ENCODE assay signal across 1 cellular context in the genomic region with DNA sequence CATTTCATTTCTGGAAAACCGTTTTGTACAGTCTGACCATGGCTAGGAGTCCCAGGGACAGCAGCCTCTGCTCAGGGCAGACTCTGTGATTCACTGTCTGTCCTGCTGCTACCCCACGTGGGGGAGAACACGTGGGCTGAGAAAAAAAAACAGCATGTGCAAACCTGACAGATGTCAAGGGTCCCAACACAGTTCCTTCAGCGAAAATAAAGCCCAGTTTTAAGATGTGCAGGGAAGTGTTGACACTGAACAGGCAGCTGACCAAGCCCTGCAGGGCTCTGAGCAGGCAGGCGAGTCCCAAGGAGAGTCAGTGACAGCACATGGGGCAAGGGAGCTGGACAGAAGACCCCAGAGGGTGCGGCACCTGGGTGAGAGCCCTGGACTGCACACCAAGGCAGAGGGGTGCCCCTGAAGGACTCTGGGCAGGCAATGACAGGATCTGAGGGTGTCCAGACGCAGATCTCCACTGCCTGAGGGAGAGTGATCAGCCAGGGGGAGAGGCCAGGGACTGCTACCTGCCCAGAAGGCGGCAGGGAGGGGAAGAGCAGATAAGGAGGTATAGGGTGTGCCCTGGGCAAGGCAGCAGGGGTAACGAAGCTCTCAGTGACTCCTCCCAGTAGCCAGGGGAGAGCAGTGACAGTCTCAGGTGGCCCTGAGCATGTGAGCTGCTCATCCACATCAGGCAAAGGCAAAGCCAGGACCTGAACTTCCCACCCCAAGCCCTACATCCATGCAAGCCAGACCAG.
TF ChIP-seq lines count a peak whose summit lies in the region.

No MANE protein-coding gene starts in this region.

TF ChIP-seq in H1, 55 proteins besides CTCF, POLR2A, EP300 and RAD21:
- TF ChIP-seq SRF (IDR thresholded peaks at IDR 0.05; ENCODE audit: low read depth, low read length) = no peak
- TF ChIP-seq, protein P1, sequence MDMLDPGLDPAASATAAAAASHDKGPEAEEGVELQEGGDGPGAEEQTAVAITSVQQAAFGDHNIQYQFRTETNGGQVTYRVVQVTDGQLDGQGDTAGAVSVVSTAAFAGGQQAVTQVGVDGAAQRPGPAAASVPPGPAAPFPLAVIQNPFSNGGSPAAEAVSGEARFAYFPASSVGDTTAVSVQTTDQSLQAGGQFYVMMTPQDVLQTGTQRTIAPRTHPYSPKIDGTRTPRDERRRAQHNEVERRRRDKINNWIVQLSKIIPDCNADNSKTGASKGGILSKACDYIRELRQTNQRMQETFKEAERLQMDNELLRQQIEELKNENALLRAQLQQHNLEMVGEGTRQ (IDR thresholded peaks at IDR 0.05; ENCODE audit: low read length) = no peak
- TF ChIP-seq ZNF274 (IDR thresholded peaks at IDR 0.05; ENCODE audit: borderline replicate concordance, extremely low read depth, low read length) = no peak
- TF ChIP-seq TAF1 (IDR thresholded peaks at IDR 0.05; ENCODE audit: low read depth, low read length) = no peak
- TF ChIP-seq HDAC6 (IDR thresholded peaks at IDR 0.05; ENCODE audit: low read depth, low read length) = no peak
- TF ChIP-seq CBX5 (IDR thresholded peaks at IDR 0.05; ENCODE audit: low read depth, low read length) = no peak
- TF ChIP-seq NRF1 (IDR thresholded peaks at IDR 0.05; ENCODE audit: low read depth, low read length) = no peak
- TF ChIP-seq, protein P2, sequence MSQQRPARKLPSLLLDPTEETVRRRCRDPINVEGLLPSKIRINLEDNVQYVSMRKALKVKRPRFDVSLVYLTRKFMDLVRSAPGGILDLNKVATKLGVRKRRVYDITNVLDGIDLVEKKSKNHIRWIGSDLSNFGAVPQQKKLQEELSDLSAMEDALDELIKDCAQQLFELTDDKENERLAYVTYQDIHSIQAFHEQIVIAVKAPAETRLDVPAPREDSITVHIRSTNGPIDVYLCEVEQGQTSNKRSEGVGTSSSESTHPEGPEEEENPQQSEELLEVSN (IDR thresholded peaks at IDR 0.05) = no peak
- TF ChIP-seq KDM5A (IDR thresholded peaks at IDR 0.05; ENCODE audit: low read length) = no peak
- TF ChIP-seq, protein P3, sequence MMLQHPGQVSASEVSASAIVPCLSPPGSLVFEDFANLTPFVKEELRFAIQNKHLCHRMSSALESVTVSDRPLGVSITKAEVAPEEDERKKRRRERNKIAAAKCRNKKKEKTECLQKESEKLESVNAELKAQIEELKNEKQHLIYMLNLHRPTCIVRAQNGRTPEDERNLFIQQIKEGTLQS (IDR thresholded peaks at IDR 0.05; ENCODE audit: insufficient read depth, low read depth, low read length) = no peak
- TF ChIP-seq ASH2L (IDR thresholded peaks at IDR 0.05; ENCODE audit: low read length) = no peak
- TF ChIP-seq TEAD4 (IDR thresholded peaks at IDR 0.05; ENCODE audit: low read depth, low read length) = no peak
TF ChIP-seq in H1: peak in this region for 0.
